ENCODE assay signal across 25 cellular contexts in genomic region chr4:81783565-81783964, GRCh38.
"Had no signal": no experiment of that assay in that cellular context is flagged by ENCODE, and none has a peak within 500 bp of the region (broad histone marks: within the 10 kb centered on the region; RNA-seq: fewer than 3 reads in every experiment).

No MANE protein-coding gene starts in this region.

- H3K4me3 ChIP-seq: colonic mucosa, esophagus squamous epithelium, gastrocnemius medialis, heart right ventricle, left lung, lower lobe of right lung, mucosa of descending colon had no signal

- H3K9me3 ChIP-seq: colonic mucosa, esophagus squamous epithelium, gastrocnemius medialis, heart right ventricle, left lung, lower lobe of right lung, mucosa of descending colon had no signal

- FAIRE-seq: endometrium, islet of Langerhans, keratinocyte had no signal

- H3K36me3 ChIP-seq: colonic mucosa, esophagus squamous epithelium, gastrocnemius medialis, heart right ventricle, left lung, lower lobe of right lung had no signal

- H3K27me3 ChIP-seq: colonic mucosa, esophagus squamous epithelium, gastrocnemius medialis, heart right ventricle, left lung had no signal

- ATAC-seq: effector memory CD8-positive, alpha-beta T cell; esophagus mucosa; gastrocnemius medialis; heart right ventricle; left cardiac atrium; left lung; left ventricle myocardium superior; lower lobe of right lung; mucosa of descending colon had no signal

- H3K27ac ChIP-seq: colonic mucosa, epithelial cell of prostate, esophagus squamous epithelium, gastrocnemius medialis, heart right ventricle, left lung, lower lobe of right lung had no signal

- H3K4me1 ChIP-seq: colonic mucosa, gastrocnemius medialis had no signal

- DNase-seq: colonic mucosa; cortex of kidney; effector CD8-positive, alpha-beta T cell; effector memory CD8-positive, alpha-beta T cell; endodermal cell; erythroblast; esophagus squamous epithelium; foreskin fibroblast; foreskin melanocyte; gastrocnemius medialis; glutamatergic neuron; heart right ventricle; hippocampal formation; left cardiac atrium; left lung; left ventricle myocardium superior; lower lobe of right lung; mesenchymal stem cell; mucosa of descending colon; naive B cell had no signal
